Comparison of ENCODE assay signal across 8 cellular contexts in genomic region chr17:51435641-51436091, GRCh38.
DNase-seq lines count a peak whose midpoint lies in the region; ATAC-seq and TF ChIP-seq lines count a peak whose summit lies in the region.

No MANE protein-coding gene starts in this region.

- H3K27ac ChIP-seq in SK-N-MC (no peak overlapping the region), neural progenitor cell (no peak overlapping the region)

- no peaks in the 10 kb centered on the region for H3F3A ChIP-seq in neural progenitor cell (ENCODE audit: low read depth)

- H3K4me3 Mint-ChIP-seq in activated CD8-positive, alpha-beta T cell treated with anti-CD3 and anti-CD28 coated beads for 36 hours = no peak overlapping the region
- no peak overlapping the region for H3K4me3 Mint-ChIP-seq in activated CD8-positive, alpha-beta T cell treated with anti-CD3 and anti-CD28 coated beads, Interleukin-2, amount 10 ng/mL, durations not matched to agents 7 days and 5 days
- no peak overlapping the region for H3K4me3 Mint-ChIP-seq in neural progenitor cell

- peak overlapping the region; percentile 11; the same call in 1 of the 2 replicates for H3K4me3 ChIP-seq in SK-N-MC
- H3K4me3 ChIP-seq in neural progenitor cell = no peak overlapping the region

- no peaks in the 10 kb centered on the region for H3K79me2 ChIP-seq in neural progenitor cell (ENCODE audit: low read depth)

- H3K4me2 ChIP-seq in neural progenitor cell = no peak overlapping the region

- H3K9me3 ChIP-seq in SK-N-MC (ENCODE audit: low read depth, low read length) (no peaks in the 10 kb centered on the region), neural progenitor cell (ENCODE audit: low read depth) (no peaks in the 10 kb centered on the region)

- H3K9me3 Mint-ChIP-seq in activated CD8-positive, alpha-beta T cell treated with anti-CD3 and anti-CD28 coated beads for 36 hours = no peaks in the 10 kb centered on the region
- no peaks in the 10 kb centered on the region for H3K9me3 Mint-ChIP-seq in activated CD8-positive, alpha-beta T cell treated with anti-CD3 and anti-CD28 coated beads, Interleukin-2, amount 10 ng/mL, durations not matched to agents 7 days and 5 days (ENCODE audit: insufficient read depth)
- H3K9me3 Mint-ChIP-seq in neural progenitor cell = peaks cover 15% of the 10 kb centered on the region

- H2AFZ ChIP-seq in neural progenitor cell (replicated peaks) = peak overlapping the region; percentile 80

- peaks cover 17% of the 10 kb centered on the region for H3K4me1 Mint-ChIP-seq in activated CD8-positive, alpha-beta T cell treated with anti-CD3 and anti-CD28 coated beads for 36 hours (ENCODE audit: low read depth)
- H3K4me1 Mint-ChIP-seq in activated CD8-positive, alpha-beta T cell treated with anti-CD3 and anti-CD28 coated beads, Interleukin-2, amount 10 ng/mL, durations not matched to agents 7 days and 5 days (ENCODE audit: low read depth) = peaks cover 19% of the 10 kb centered on the region
- H3K4me1 Mint-ChIP-seq in neural progenitor cell = peaks cover 16% of the 10 kb centered on the region

- no peaks in the 10 kb centered on the region for H3K4me1 ChIP-seq in neural progenitor cell

- H3K27ac Mint-ChIP-seq in activated CD8-positive, alpha-beta T cell treated with anti-CD3 and anti-CD28 coated beads for 36 hours = no peak overlapping the region
- no peak overlapping the region for H3K27ac Mint-ChIP-seq in activated CD8-positive, alpha-beta T cell treated with anti-CD3 and anti-CD28 coated beads, Interleukin-2, amount 10 ng/mL, durations not matched to agents 7 days and 5 days
- no peak overlapping the region for H3K27ac Mint-ChIP-seq in neural progenitor cell

- TF ChIP-seq CTCF in activated CD8-positive, alpha-beta T cell treated with anti-CD3 and anti-CD28 coated beads for 36 hours (IDR thresholded peaks at IDR 0.05) = no peak
- TF ChIP-seq CTCF in LNCAP (IDR thresholded peaks at IDR 0.05) = peak; percentile 98
- peak; percentile 70 for TF ChIP-seq CTCF in neural progenitor cell (IDR thresholded peaks at IDR 0.05)

- H3K9ac ChIP-seq in SK-N-MC (ENCODE audit: insufficient read length) (no peak overlapping the region), neural progenitor cell (no peak overlapping the region)

- CTCF ChIA-PET in activated CD8-positive, alpha-beta T cell treated with anti-CD3 and anti-CD28 coated beads for 36 hours (lab: Charles Lee) = interaction anchor here (1.1 to 3.2 kb wide), 4 partner anchors 13 to 30 kb away, joined by 4 to 15 read pairs (median 5); no protein-coding TSS in a partner anchor
- CTCF ChIA-PET in activated CD8-positive, alpha-beta T cell treated with anti-CD3 and anti-CD28 coated beads, Interleukin-2, amount 10 ng/mL, durations not matched to agents 7 days and 5 days (lab: Charles Lee) = interaction anchor here (0.7 to 2.4 kb wide), 6 partner anchors 13 to 41 kb away, joined by 3 to 10 read pairs (median 3); no protein-coding TSS in a partner anchor

- peak; percentile 47 for DNase-seq in activated CD8-positive, alpha-beta T cell treated with anti-CD3 and anti-CD28 coated beads for 36 hours
- no peak for DNase-seq in activated CD8-positive, alpha-beta T cell treated with anti-CD3 and anti-CD28 coated beads, Interleukin-2, amount 10 ng/mL, durations not matched to agents 7 days and 5 days
- DNase-seq in SK-N-MC (ENCODE audit: low read depth, low spot score) (no peak), dermis microvascular lymphatic vessel endothelial cell (ENCODE audit: low read depth in 2 of 2) (peak; percentile 25 to 31), neural progenitor cell (ENCODE audit: low spot score) (peak; percentile 78), dedifferentiated amniotic fluid mesenchymal stem cell (ENCODE audit: extremely low spot score) (no peak)

- ATAC-seq in activated CD8-positive, alpha-beta T cell treated with anti-CD3 and anti-CD28 coated beads for 36 hours = no peak
- no peak for ATAC-seq in activated CD8-positive, alpha-beta T cell treated with anti-CD3 and anti-CD28 coated beads, Interleukin-2, amount 10 ng/mL, durations not matched to agents 7 days and 5 days
- no peak for ATAC-seq in HG03159 (IDR thresholded peaks at IDR 0.05; ENCODE audit: unreplicated experiment)

- H4K20me1 ChIP-seq in neural progenitor cell (ENCODE audit: low read depth) = no peaks in the 10 kb centered on the region

- POLR2A ChIA-PET in activated CD8-positive, alpha-beta T cell treated with anti-CD3 and anti-CD28 coated beads for 36 hours (lab: Charles Lee) = no interaction called here
- POLR2A ChIA-PET in activated CD8-positive, alpha-beta T cell treated with anti-CD3 and anti-CD28 coated beads, Interleukin-2, amount 10 ng/mL, durations not matched to agents 7 days and 5 days (lab: Charles Lee) = no interaction called here

- H3K27me3 ChIP-seq in neural progenitor cell = no peaks in the 10 kb centered on the region

- H3K27me3 Mint-ChIP-seq in activated CD8-positive, alpha-beta T cell treated with anti-CD3 and anti-CD28 coated beads for 36 hours = peaks cover 2% of the 10 kb centered on the region
- H3K27me3 Mint-ChIP-seq in activated CD8-positive, alpha-beta T cell treated with anti-CD3 and anti-CD28 coated beads, Interleukin-2, amount 10 ng/mL, durations not matched to agents 7 days and 5 days (ENCODE audit: low read depth) = no peaks in the 10 kb centered on the region
- no peaks in the 10 kb centered on the region for H3K27me3 Mint-ChIP-seq in neural progenitor cell (ENCODE audit: insufficient read depth, low read depth)

- H3K36me3 ChIP-seq in SK-N-MC (ENCODE audit: insufficient read depth, low read length) (no peaks in the 10 kb centered on the region), neural progenitor cell (no peaks in the 10 kb centered on the region)

- intact Hi-C loops in activated CD8-positive, alpha-beta T cell treated with anti-CD3 and anti-CD28 coated beads for 36 hours (cut with micrococcal nuclease) = no loop called here

- no peaks in the 10 kb centered on the region for H3K36me3 Mint-ChIP-seq in activated CD8-positive, alpha-beta T cell treated with anti-CD3 and anti-CD28 coated beads for 36 hours (ENCODE audit: low read depth)
- H3K36me3 Mint-ChIP-seq in activated CD8-positive, alpha-beta T cell treated with anti-CD3 and anti-CD28 coated beads, Interleukin-2, amount 10 ng/mL, durations not matched to agents 7 days and 5 days (ENCODE audit: low read depth) = no peaks in the 10 kb centered on the region
- H3K36me3 Mint-ChIP-seq in neural progenitor cell = no peaks in the 10 kb centered on the region

Comparison
In these comparisons a context has a peak if more than half of its experiments do, and no peak if none do; other contexts are left out.
1. DNase-seq: peak in activated CD8-positive, alpha-beta T cell treated with anti-CD3 and anti-CD28 coated beads for 36 hours (single experiment), dermis microvascular lymphatic vessel endothelial cell (2 of 2) and neural progenitor cell (single experiment); none in activated CD8-positive, alpha-beta T cell treated with anti-CD3 and anti-CD28 coated beads, Interleukin-2, amount 10 ng/mL, durations not matched to agents 7 days and 5 days (single experiment), SK-N-MC (single experiment) and dedifferentiated amniotic fluid mesenchymal stem cell (single experiment).